Comparison of ENCODE assay signal across 21 cellular contexts in the genomic region with DNA sequence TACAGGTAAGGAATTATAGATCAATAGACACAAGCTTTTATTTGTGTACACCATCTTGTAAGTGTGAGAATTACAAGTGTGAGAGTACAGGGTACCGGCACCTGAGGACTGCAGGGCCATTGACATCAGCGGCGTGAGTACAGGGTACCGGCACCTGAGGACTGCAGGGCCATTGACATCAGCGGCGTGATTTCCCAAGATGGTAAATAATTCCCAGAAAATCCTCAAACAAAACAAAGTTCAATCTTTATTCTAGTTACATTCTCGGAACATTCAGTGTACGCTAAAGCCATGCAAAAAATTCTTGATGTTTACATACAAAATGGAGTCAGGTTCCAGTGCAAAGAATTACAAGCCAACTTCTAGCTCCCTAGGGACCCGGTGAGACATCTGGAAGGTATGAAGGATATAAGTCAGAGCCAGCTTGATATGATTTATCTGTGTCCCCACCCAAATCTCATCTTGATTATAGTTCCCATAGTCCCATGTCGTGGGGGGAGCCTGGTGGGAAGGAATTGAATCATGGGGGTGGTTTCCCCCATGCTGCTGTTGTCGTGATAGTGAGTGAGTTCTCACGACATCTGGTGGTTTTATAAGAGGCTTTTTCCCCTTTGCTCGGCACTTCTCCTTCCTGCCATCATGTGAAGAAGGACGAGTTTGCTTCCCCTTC.
"Had no signal": no experiment of that assay in that cellular context is flagged by ENCODE, and none has a peak within 500 bp of the region (broad histone marks: within the 10 kb centered on the region; RNA-seq: fewer than 3 reads in every experiment).

No MANE protein-coding gene starts in this region.

- H3K4me1 ChIP-seq: adrenal gland, pancreas had no signal

- FAIRE-seq: bronchial epithelial cell, keratinocyte, pancreas, small intestine had no signal

- ATAC-seq: activated T-helper 17 cell treated with anti-CD3 and anti-CD28 coated beads, Interleukin-2, amount 50 U/mL, for 72 hours; heart right ventricle; natural killer cell; pancreas; right cardiac atrium; stimulated activated memory B cell treated with anti-CD40 and anti-IgM and Interleukin-4, amounts not matched to agents 10 μg/mL and 1 μg/mL and 100 μg/mL, for 72 hours had no signal

- H3K4me3 ChIP-seq: adrenal gland, ascending aorta, heart right ventricle, lung, pancreas, testis had no signal

- H3K9me3 ChIP-seq: adrenal gland, ascending aorta, heart right ventricle, pancreas, testis had no signal

- H3K27ac ChIP-seq: adrenal gland, ascending aorta, epithelial cell of prostate, heart right ventricle, pancreas, testis had no signal

- H3K36me3 ChIP-seq: adrenal gland, ascending aorta, heart right ventricle, pancreas had no signal

- H3K27me3 ChIP-seq: adrenal gland, ascending aorta, heart right ventricle, pancreas, testis had no signal

- DNase-seq: activated naive CD4-positive, alpha-beta T cell; activated T-cell treated with anti-CD3 and anti-CD28 coated beads, Interleukin-2, amount 50 U/mL, for 1 hour; adrenal gland; cerebellar nuclear complex; cortex of kidney; endodermal cell; heart right ventricle; natural killer cell; right cardiac atrium; small intestine; stimulated activated CD4-positive, alpha-beta T cell treated with anti-CD3 and anti-CD28 coated beads, Interleukin-2, amount 100 ng/mL, for 24 hours; T-helper 9 cell; testis had no signal
